15 cellular contexts compared by ENCODE assay signal in the genomic region with DNA sequence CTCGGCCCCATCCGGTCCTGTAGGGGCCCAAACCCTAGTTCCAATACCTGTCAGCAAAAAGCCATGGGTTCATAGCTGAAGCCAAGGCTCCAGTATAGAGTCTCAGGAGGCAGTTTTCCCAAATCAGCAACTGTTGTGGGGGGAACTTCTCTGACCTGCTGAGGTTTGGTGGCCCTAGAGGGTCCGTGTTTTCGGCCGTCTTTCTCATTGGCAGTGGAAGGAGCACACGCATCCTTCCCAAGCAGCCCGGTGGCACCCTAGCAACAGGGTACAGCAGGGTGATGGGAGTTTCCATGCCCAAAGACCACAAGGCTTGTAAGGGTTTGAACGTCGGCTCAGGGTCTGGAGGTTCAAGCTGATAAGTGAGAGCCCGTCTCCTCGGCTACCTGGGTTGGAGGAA. TPM values are rescaled to one million over a fixed set of nuclear protein-coding genes. Genes with fewer than 3 reads are reported as not detected.
DNase-seq lines count a peak whose midpoint lies in the region; ATAC-seq, FAIRE-seq and TF ChIP-seq lines count a peak whose summit lies in the region.
"Had no signal": no experiment of that assay in that cellular context is flagged by ENCODE, and none has a peak within 500 bp of the region (broad histone marks: within the 10 kb centered on the region; RNA-seq: fewer than 3 reads in every experiment).

No MANE protein-coding gene starts in this region.

- peaks cover 100% of the 10 kb centered on the region for H4K20me1 ChIP-seq in Loucy (ENCODE audit: insufficient read depth, low read length, poor library complexity, severe bottlenecking)

- no peak overlapping the region for H2BK12ac ChIP-seq in trophoblast cell (ENCODE audit: low read length)

- H3K27ac ChIP-seq in A549 (peak overlapping the region in 1 of 2 experiments; percentile 95; a peak in 3 of 6 replicates), trophoblast cell (ENCODE audit: low read depth, low read length) (no peak overlapping the region)
- H3K27ac ChIP-seq: C4-2B, epithelial cell of prostate, KMS-11, SJCRH30 had no signal

- no peaks in the 10 kb centered on the region for H3K27me3 Mint-ChIP-seq in Calu3 (ENCODE audit: unreplicated experiment)

- no peak overlapping the region for H2BK5ac ChIP-seq in trophoblast cell (ENCODE audit: low read depth, low read length, poor library complexity)

- no peaks in the 10 kb centered on the region for H3K27me3 ChIP-seq in Loucy (ENCODE audit: insufficient read depth, low read length, poor library complexity, severe bottlenecking)
- H3K27me3 ChIP-seq in trophoblast cell (ENCODE audit: insufficient read depth, low read length), result no peaks in the 10 kb centered on the region
- H3K27me3 ChIP-seq: SJCRH30 had no signal

- H3K9ac ChIP-seq in Loucy (ENCODE audit: low read depth, low read length, poor library complexity, severe bottlenecking) (peak overlapping the region; percentile 87), trophoblast cell (ENCODE audit: low read length) (no peak overlapping the region)
- H3K9ac ChIP-seq: KMS-11 had no signal

- no peak overlapping the region for H4K12ac ChIP-seq in trophoblast cell (ENCODE audit: low read depth, low read length)

- peak overlapping the region; percentile 90 for H3K4ac ChIP-seq in trophoblast cell (ENCODE audit: low read depth, low read length)

- no peak overlapping the region for H3K27ac Mint-ChIP-seq in Calu3 (ENCODE audit: unreplicated experiment)
- H3K27ac Mint-ChIP-seq: natural killer cell had no signal

- H3K79me2 ChIP-seq in Loucy (ENCODE audit: insufficient read depth, low read length), result peaks cover 100% of the 10 kb centered on the region
- H3K79me2 ChIP-seq in trophoblast cell (ENCODE audit: control insufficient read depth, insufficient read depth, low read length, poor library complexity), result peaks cover 40% of the 10 kb centered on the region

- H4K8ac ChIP-seq in trophoblast cell (ENCODE audit: low read depth, low read length), result no peak overlapping the region

- intact Hi-C loops in Calu3 (cut with micrococcal nuclease; ENCODE audit: unreplicated experiment), result loop anchor here (5.0 to 10.0 kb wide), 6 partner anchors 117 to 677 kb away; no protein-coding TSS in a partner anchor

- no peak for DNase-seq in A549 (ENCODE audit: low read depth in 1 of 2, low spot score in 1 of 2)
- no peak for DNase-seq in foreskin fibroblast
- no peak for DNase-seq in trophoblast cell
- no peak for DNase-seq in Calu3
- no peak for DNase-seq in D341Med (ENCODE audit: low spot score)
- DNase-seq in NAMALWA (ENCODE audit: low spot score), result no peak
- DNase-seq: natural killer cell, NCI-H1694, NCI-H774, SJCRH30 had no signal

- no peaks in the 10 kb centered on the region for H3K9me2 ChIP-seq in Loucy (replicated peaks; ENCODE audit: low read depth, low read length)

- CTCF ChIA-PET in A549 (lab: Yijun Ruan, JAX) (interaction anchor here (1.0 to 5.2 kb wide), 4 partner anchors 15 to 716 kb away, joined by 3 to 30 read pairs (median 20); no protein-coding TSS in a partner anchor), Calu3 (lab: Charles Lee) (no interaction called here)

- H3F3A ChIP-seq in Loucy (ENCODE audit: low read depth), result no peaks in the 10 kb centered on the region

- no peak for FAIRE-seq in A549 (lab: Jason Lieb, UNC)

- H3K23ac ChIP-seq in trophoblast cell (ENCODE audit: low read length), result no peak overlapping the region

- no peak overlapping the region for H2AK5ac ChIP-seq in trophoblast cell (ENCODE audit: low read length)

- H3K4me1 Mint-ChIP-seq in Calu3 (ENCODE audit: low read depth, unreplicated experiment), result peaks cover 62% of the 10 kb centered on the region
- H3K4me1 Mint-ChIP-seq: natural killer cell had no signal

- no peak for TF ChIP-seq EP300 in A549 (IDR thresholded peaks at IDR 0.05)

- peak overlapping the region; percentile 71 for H3K4me2 ChIP-seq in A549
- H3K4me2 ChIP-seq in Loucy (ENCODE audit: low read depth, low read length, poor library complexity, severe bottlenecking), result peak overlapping the region; percentile 95
- H3K4me2 ChIP-seq in trophoblast cell (ENCODE audit: low read length), result no peak overlapping the region
- H3K4me2 ChIP-seq: KMS-11 had no signal

- H3K36me3 ChIP-seq in Loucy (ENCODE audit: insufficient read depth, low read length) (peaks cover 51% of the 10 kb centered on the region), trophoblast cell (ENCODE audit: control insufficient read depth in 1 of 2, insufficient read depth in 2 of 2, low read length in 2 of 2) (peaks cover 21 to 39% of the 10 kb centered on the region in 2 experiments)

- no peak overlapping the region for H4K91ac ChIP-seq in trophoblast cell (ENCODE audit: low read depth, low read length)

- H2BK120ac ChIP-seq in trophoblast cell (ENCODE audit: insufficient read depth, low read length, poor library complexity), result no peak overlapping the region

- no TSS peak for BruUV-seq in Calu3 (replicated peaks; lab: Mats Ljungman, UMichigan)

- no peak for TF ChIP-seq CTCF in A549 (IDR thresholded peaks at IDR 0.05)
- no peak for TF ChIP-seq CTCF in Loucy (conservative IDR thresholded peaks at IDR 0.05; ENCODE audit: low read length)
- TF ChIP-seq CTCF in foreskin fibroblast (IDR thresholded peaks at IDR 0.05; ENCODE audit: low read depth, low read length), result no peak
- no peak for TF ChIP-seq CTCF in Calu3 (IDR thresholded peaks at IDR 0.05; ENCODE audit: unreplicated experiment)

- 95% methylated on average over 11 of the region's 11 CpGs for WGBS in A549 (ENCODE audit: missing lambda C conversion rate)
- no CpG with 5 or more reads among the region's 11 CpGs for WGBS in trophoblast cell (ENCODE audit: extremely low coverage, insufficient coverage, insufficient read length)

- H3K36me3 Mint-ChIP-seq in Calu3 (ENCODE audit: insufficient read depth, unreplicated experiment), result peaks cover 33% of the 10 kb centered on the region

- H3K4me1 ChIP-seq in A549, result peaks cover 74% of the 10 kb centered on the region
- peaks cover 65% of the 10 kb centered on the region for H3K4me1 ChIP-seq in Loucy (ENCODE audit: insufficient read depth, low read length, poor library complexity, severe bottlenecking)
- H3K4me1 ChIP-seq in trophoblast cell (ENCODE audit: control insufficient read depth in 1 of 2, insufficient read depth in 2 of 2, low read length in 2 of 2), result peaks cover 6 to 21% of the 10 kb centered on the region in 2 experiments

- no peaks in the 10 kb centered on the region for H3K9me3 ChIP-seq in A549
- no peaks in the 10 kb centered on the region for H3K9me3 ChIP-seq in Loucy (ENCODE audit: insufficient read depth, low read depth, low read length)
- H3K9me3 ChIP-seq in trophoblast cell (ENCODE audit: insufficient read depth, low read depth, low read length), result no peaks in the 10 kb centered on the region
- H3K9me3 ChIP-seq: SJCRH30 had no signal

- H3K4me3 Mint-ChIP-seq in Calu3 (ENCODE audit: low read depth, unreplicated experiment), result no peak overlapping the region
- H3K4me3 Mint-ChIP-seq: natural killer cell had no signal

- peaks cover 17% of the 10 kb centered on the region for H3K79me1 ChIP-seq in trophoblast cell (ENCODE audit: low read length)

- H3K14ac ChIP-seq in trophoblast cell (ENCODE audit: low read length), result no peak overlapping the region

- ATAC-seq in A549 (no peak), HG03108 (IDR thresholded peaks at IDR 0.05; ENCODE audit: unreplicated experiment) (no peak)

- POLR2A ChIA-PET in A549 (lab: Yijun Ruan, JAX), result no interaction called here

- TF ChIP-seq RAD21 in A549 (conservative IDR thresholded peaks at IDR 0.05 in 1 of 2, IDR thresholded peaks at IDR 0.05 in 1 of 2), result no peak

- H3K9me3 Mint-ChIP-seq in Calu3 (ENCODE audit: low read depth, unreplicated experiment), result no peaks in the 10 kb centered on the region
- H3K9me3 Mint-ChIP-seq: natural killer cell had no signal

- H3K4me3 ChIP-seq in A549 (no peak overlapping the region; the same call in 2 of the 3 replicates), Loucy (ENCODE audit: low read length, poor library complexity, severe bottlenecking) (peak overlapping the region; percentile 83), foreskin fibroblast (ENCODE audit: low read depth in 1 of 2, low read length in 2 of 2) (peak overlapping the region; percentile 2), trophoblast cell (ENCODE audit: low read depth, low read length) (no peak overlapping the region)
- H3K4me3 ChIP-seq: SJCRH30 had no signal

- no peak for TF ChIP-seq POLR2A in A549 (IDR thresholded peaks at IDR 0.05; ENCODE audit: low read length)

- H3K18ac ChIP-seq in trophoblast cell (ENCODE audit: low read length), result peak overlapping the region; percentile 20

- H2AFZ ChIP-seq in Loucy (ENCODE audit: low read length) (no peak overlapping the region), trophoblast cell (ENCODE audit: insufficient read depth, low read length, poor library complexity) (no peak overlapping the region)

TF ChIP-seq in A549, 52 proteins besides CTCF, POLR2A, EP300 and RAD21 (continues in another document):
- TF ChIP-seq NFE2L2 (conservative IDR thresholded peaks at IDR 0.05; ENCODE audit: low read length) (no peak), FOXS1 (CRISPR knock-in tag; IDR thresholded peaks at IDR 0.05) (no peak), ZFP36 (IDR thresholded peaks at IDR 0.05; ENCODE audit: borderline replicate concordance, partially characterized antibody) (no peak), FOSL2 (IDR thresholded peaks at IDR 0.05) (no peak), FOSL2 (CRISPR knock-in tag; IDR thresholded peaks at IDR 0.05) (no peak), HOXB13 (CRISPR knock-in tag; IDR thresholded peaks at IDR 0.05; ENCODE audit: low read depth) (no peak), RNF2 (IDR thresholded peaks at IDR 0.05; ENCODE audit: borderline replicate concordance, low read depth) (no peak), CHD4 (IDR thresholded peaks at IDR 0.05; ENCODE audit: borderline replicate concordance) (no peak), RARB (CRISPR knock-in tag; IDR thresholded peaks at IDR 0.05) (no peak), CBX2 (IDR thresholded peaks at IDR 0.05; ENCODE audit: borderline replicate concordance, low read depth) (no peak), EHMT2 (IDR thresholded peaks at IDR 0.05; ENCODE audit: low read depth) (no peak), CHD2 (IDR thresholded peaks at IDR 0.05; ENCODE audit: low read length, partially characterized antibody) (no peak)
- TF ChIP-seq, protein P1, sequence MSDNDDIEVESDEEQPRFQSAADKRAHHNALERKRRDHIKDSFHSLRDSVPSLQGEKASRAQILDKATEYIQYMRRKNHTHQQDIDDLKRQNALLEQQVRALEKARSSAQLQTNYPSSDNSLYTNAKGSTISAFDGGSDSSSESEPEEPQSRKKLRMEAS (IDR thresholded peaks at IDR 0.05), result no peak

RNA-seq across cellular contexts. Expression of a gene that starts 6.6 kb away (rescaled TPM):
- 45.7 and 50.6 TPM in 2 replicates for polyA plus RNA-seq in A549 (2011; rRNA removed)
- 26.7 and 37.2 TPM in 2 replicates for polyA plus RNA-seq in A549 (2012; cell fraction: cytosol; rRNA removed)
- polyA plus RNA-seq in A549 (2012; cell fraction: nucleus; rRNA removed), result 89.7 and 95.0 TPM in 2 replicates
- polyA plus RNA-seq in A549 (2017; fragmentation: RNase III; extraction: RNeasy Plus Mini Kit Qiagen cat#74134 plus additional on column Dnase treatment), result 68.1 to 73.4 TPM (median 69.0 TPM) in 3 replicates
- 86.7 and 103 TPM in 2 replicates for polyA minus RNA-seq in A549 (2011; rRNA and poly(A)+ RNA removed)
- polyA plus RNA-seq in trophoblast cell (2013), result 25.9 and 27.5 TPM in 2 replicates
- total RNA-seq in Calu3 (2022), result 53.7 and 57.3 TPM in 2 replicates

Comparison
In these comparisons a context has a peak if more than half of its experiments do, and no peak if none do; other contexts are left out.
1. H3K4me3 ChIP-seq: peak in Loucy (single experiment) and foreskin fibroblast (2 of 2); none in A549 (single experiment) and trophoblast cell (single experiment).